7 cellular contexts compared by ENCODE assay signal in genomic region chr7:12674861-12675260, GRCh38. TPM values are rescaled to one million over a fixed set of nuclear protein-coding genes. Genes with fewer than 3 reads are reported as not detected.
DNase-seq lines count a peak whose midpoint lies in the region; ATAC-seq and TF ChIP-seq lines count a peak whose summit lies in the region.

No MANE protein-coding gene starts in this region.

- no peaks in the 10 kb centered on the region for H4K20me1 ChIP-seq in GM23248 (ENCODE audit: insufficient read depth)

- intact Hi-C loops in adrenal gland (cut with DNase I) = no loop called here
- intact Hi-C loops in lower lobe of right lung (cut with DNase I) = no loop called here

- no peak overlapping the region; the same call in 1 of the 2 replicates for H2AFZ ChIP-seq in GM23248

- H3K4me1 ChIP-seq in GM23248 (ENCODE audit: insufficient read depth) (peaks cover 13% of the 10 kb centered on the region), adrenal gland (replicated peaks in 1 of 2) (peaks cover 0 to 3% of the 10 kb centered on the region in 2 donors), lower lobe of right lung (peaks cover 8% of the 10 kb centered on the region), gastroesophageal sphincter (peaks cover 0 to 17% (median 4%) of the 10 kb centered on the region in 3 donors)

- no peaks in the 10 kb centered on the region for H3K36me3 ChIP-seq in GM23248 (ENCODE audit: low read depth)
- no peaks in the 10 kb centered on the region for H3K36me3 ChIP-seq in adrenal gland (replicated peaks in 1 of 2)
- no peaks in the 10 kb centered on the region for H3K36me3 ChIP-seq in lower lobe of right lung
- H3K36me3 ChIP-seq in gastroesophageal sphincter = no peaks in the 10 kb centered on the region

- ATAC-seq in lower lobe of right lung = peak; percentile 81
- ATAC-seq in HG03460 (IDR thresholded peaks at IDR 0.05; ENCODE audit: unreplicated experiment) = no peak
- no peak for ATAC-seq in gastroesophageal sphincter

- H3K9me2 ChIP-seq in GM23248 (ENCODE audit: insufficient read depth) = no peaks in the 10 kb centered on the region

- TF ChIP-seq POLR2A in adrenal gland (IDR thresholded peaks at IDR 0.05) (no peak), gastroesophageal sphincter (IDR thresholded peaks at IDR 0.05) (no peak)

- no peak overlapping the region for H3K27ac ChIP-seq in GM23248
- H3K27ac ChIP-seq in adrenal gland = no peak overlapping the region
- no peak overlapping the region for H3K27ac ChIP-seq in lower lobe of right lung
- H3K27ac ChIP-seq in gastroesophageal sphincter = no peak overlapping the region

- H3K79me2 ChIP-seq in GM23248 (ENCODE audit: insufficient read depth) = no peaks in the 10 kb centered on the region

- DNase-seq in EL (peak; percentile 36), GM23248 (peak; percentile 40), NCI-H748 (lab: John Stamatoyannopoulos, UW; ENCODE audit: unreplicated experiment) (peak; percentile 50), adrenal gland (peak; percentile 44 to 78 (median 70)), lower lobe of right lung (no peak)

- no peak for TF ChIP-seq EP300 in gastroesophageal sphincter (IDR thresholded peaks at IDR 0.05)

- H3K4me2 ChIP-seq in GM23248 (ENCODE audit: unreplicated experiment) = no peak overlapping the region

- in situ Hi-C loops in GM23248 (cut with MboI) = no loop called here

- H3K9ac ChIP-seq in GM23248 = no peak overlapping the region

- H3K9me3 ChIP-seq in GM23248 (ENCODE audit: low read depth) (no peaks in the 10 kb centered on the region), adrenal gland (replicated peaks in 1 of 3) (no peaks in the 10 kb centered on the region), lower lobe of right lung (peaks cover 3% of the 10 kb centered on the region), gastroesophageal sphincter (peaks cover 0 to 16% (median 0%) of the 10 kb centered on the region in 3 donors)

- peak; percentile 36 to 66 (median 58) for TF ChIP-seq CTCF in adrenal gland (IDR thresholded peaks at IDR 0.05)
- TF ChIP-seq CTCF in lower lobe of right lung (IDR thresholded peaks at IDR 0.05) = peak; percentile 52
- peak in 1 of 4 experiments; percentile 35 for TF ChIP-seq CTCF in gastroesophageal sphincter (IDR thresholded peaks at IDR 0.05)

- WGBS in GM23248 (ENCODE audit: low coverage in 1 of 2, low lambda C conversion rate in 2 of 2, missing lambda C conversion rate in 2 of 2), 2 experiments = 60 to 66% methylated on average over 4 of the region's 4 CpGs
- WGBS in adrenal gland, 4 donors = 26 to 44% (median 43%) methylated on average over 4 of the region's 4 CpGs
- WGBS in gastroesophageal sphincter (ENCODE audit: low coverage in 1 of 2), 2 donors = 83 to 86% methylated on average over 4 of the region's 4 CpGs

- H3F3A ChIP-seq in GM23248 (ENCODE audit: insufficient read depth) = peaks cover 6% of the 10 kb centered on the region; the same call in 1 of the 2 replicates

- H3K27me3 ChIP-seq in GM23248 (replicated peaks; ENCODE audit: insufficient read depth) (no peaks in the 10 kb centered on the region), adrenal gland (no peaks in the 10 kb centered on the region), lower lobe of right lung (ENCODE audit: low read depth) (no peaks in the 10 kb centered on the region), gastroesophageal sphincter (no peaks in the 10 kb centered on the region)

- no peak overlapping the region for H3K4me3 ChIP-seq in GM23248
- peak overlapping the region in 1 of 4 donors; percentile 2 for H3K4me3 ChIP-seq in adrenal gland
- H3K4me3 ChIP-seq in lower lobe of right lung = no peak overlapping the region
- H3K4me3 ChIP-seq in gastroesophageal sphincter = no peak overlapping the region

RNA-seq across cellular contexts. Expression of gene ARL4A, which starts 12.6 kb away (rescaled TPM):
- 17.5 and 22.6 TPM in 2 replicates for total RNA-seq in GM23248 (2014; rRNA removed; shearing (Covaris generic))
- 20.9 and 23.0 TPM in 2 replicates for polyA plus RNA-seq in GM23248 (2016; fragmentation: Nextera tagmentation; extraction: Ambion mirVana)
- 10 to 100 TPM in 4 of 8 donors, 1 to 10 TPM in 4; 8.9 to 27.8 (median 10.1) TPM for total RNA-seq in adrenal gland
- 10 to 100 TPM in 1 of 3 donors, 1 to 10 TPM in 2; 7.7 to 12.4 (median 8.1) TPM for polyA plus RNA-seq in adrenal gland
- 44.8 TPM for total RNA-seq in lower lobe of right lung
- total RNA-seq in gastroesophageal sphincter = 10 to 100 TPM; 34.9 to 69.5 (median 45.0) TPM

Comparison
In these comparisons a context has a peak if more than half of its experiments do, and no peak if none do; other contexts are left out.
1. ATAC-seq: peak in lower lobe of right lung (2 of 2); none in HG03460 (single experiment) and gastroesophageal sphincter (single experiment).